1 cellular context compared by ENCODE assay signal in genomic region chr17:81993726-81994592, GRCh38.
A peak's percentile ranks its signal among the peaks of the same experiment; 100 is the strongest.
TF ChIP-seq lines count a peak whose summit lies in the region.

No MANE protein-coding gene starts in this region.

TF ChIP-seq in HepG2, 621 proteins besides CTCF, POLR2A, EP300 and RAD21 (continued from another document and continues in another):
- TF ChIP-seq TFDP1 (CRISPR knock-in tag; IDR thresholded peaks at IDR 0.05; ENCODE audit: borderline replicate concordance) (no peak), GFI1 (CRISPR knock-in tag; IDR thresholded peaks at IDR 0.05; ENCODE audit: borderline replicate concordance) (peak; percentile 63), LBX2 (CRISPR knock-in tag; IDR thresholded peaks at IDR 0.05; ENCODE audit: borderline replicate concordance) (0 out of 2 replicates have a peak, but pooled peaks have one; percentile 51), ZSCAN20 (CRISPR knock-in tag; IDR thresholded peaks at IDR 0.05; ENCODE audit: borderline replicate concordance) (peak; percentile 32; the same call in 1 of the 2 replicates), ZNF562 (CRISPR knock-in tag; IDR thresholded peaks at IDR 0.05; ENCODE audit: borderline replicate concordance) (no peak), HOXD1 (CRISPR knock-in tag; IDR thresholded peaks at IDR 0.05) (peak; percentile 9; the same call in 1 of the 2 replicates), UBTF (CRISPR knock-in tag; IDR thresholded peaks at IDR 0.05) (no peak; the same call in 1 of the 2 replicates), RXRA (CRISPR knock-in tag; IDR thresholded peaks at IDR 0.05) (peak; percentile 32), ZNF251 (CRISPR knock-in tag; IDR thresholded peaks at IDR 0.05) (no peak; the same call in none of the 2 replicates), KLF16 (CRISPR knock-in tag; IDR thresholded peaks at IDR 0.05) (peak in 1 of 2 experiments; percentile 13; a peak in 1 of 4 replicates), SALL1 (CRISPR knock-in tag; IDR thresholded peaks at IDR 0.05) (peak; percentile 70), LRRFIP1 (CRISPR knock-in tag; conservative IDR thresholded peaks at IDR 0.05) (no peak), AGO2 (optimal IDR thresholded peaks at IDR 0.05; ENCODE audit: low read depth, low read length) (no peak), SMARCE1 (IDR thresholded peaks at IDR 0.05; ENCODE audit: borderline replicate concordance) (no peak), GMEB1 (CRISPR knock-in tag; IDR thresholded peaks at IDR 0.05; ENCODE audit: borderline replicate concordance) (peak; percentile 45; the same call in 1 of the 2 replicates), ZNF501 (CRISPR knock-in tag; IDR thresholded peaks at IDR 0.05) (0 out of 2 replicates have a peak, but pooled peaks have one; percentile 30), ZBTB37 (CRISPR knock-in tag; IDR thresholded peaks at IDR 0.05) (no peak; the same call in 1 of the 2 replicates), SRSF4 (IDR thresholded peaks at IDR 0.05; ENCODE audit: low read depth, low read length, poor library complexity, severe bottlenecking) (no peak), GABPB1 (CRISPR knock-in tag; IDR thresholded peaks at IDR 0.05) (no peak; the same call in 1 of the 2 replicates), HIC2 (CRISPR knock-in tag; IDR thresholded peaks at IDR 0.05; ENCODE audit: low read depth) (peak; percentile 83; the same call in 1 of the 2 replicates), ZSCAN31 (CRISPR knock-in tag; IDR thresholded peaks at IDR 0.05; ENCODE audit: low read depth) (peak; percentile 31; the same call in 1 of the 2 replicates), ZSCAN29 (CRISPR knock-in tag; conservative IDR thresholded peaks at IDR 0.05) (no peak), REPIN1 (CRISPR knock-in tag; IDR thresholded peaks at IDR 0.05; ENCODE audit: borderline replicate concordance, low read depth) (peak; percentile 70), ZNF790 (CRISPR knock-in tag; IDR thresholded peaks at IDR 0.05; ENCODE audit: borderline replicate concordance) (no peak), FOXP4 (CRISPR knock-in tag; IDR thresholded peaks at IDR 0.05) (peak; percentile 24; the same call in 1 of the 2 replicates), SAP130 (CRISPR knock-in tag; IDR thresholded peaks at IDR 0.05; ENCODE audit: low read depth) (peak; percentile 46), ZMAT3 (CRISPR knock-in tag; conservative IDR thresholded peaks at IDR 0.05) (peak; percentile 35; the same call in 1 of the 2 replicates), ZNF274 (CRISPR knock-in tag; IDR thresholded peaks at IDR 0.05) (no peak), MXD3 (CRISPR knock-in tag; IDR thresholded peaks at IDR 0.05) (peak; percentile 71; the same call in 1 of the 2 replicates), RXRB (CRISPR knock-in tag; IDR thresholded peaks at IDR 0.05; ENCODE audit: borderline replicate concordance) (0 out of 2 replicates have a peak, but pooled peaks have one; percentile 6), ZNF331 (CRISPR knock-in tag; IDR thresholded peaks at IDR 0.05) (0 out of 2 replicates have a peak, but pooled peaks have one; percentile 44), HDAC2 (CRISPR knock-in tag; IDR thresholded peaks at IDR 0.05) (no peak), ZNF256 (CRISPR knock-in tag; conservative IDR thresholded peaks at IDR 0.05) (no peak), NFE2L1 (CRISPR knock-in tag; IDR thresholded peaks at IDR 0.05; ENCODE audit: borderline replicate concordance) (peak; percentile 24; the same call in 1 of the 2 replicates), TMF1 (CRISPR knock-in tag; IDR thresholded peaks at IDR 0.05; ENCODE audit: low read depth) (peak; percentile 77; the same call in 1 of the 2 replicates), ZNF609 (CRISPR knock-in tag; IDR thresholded peaks at IDR 0.05; ENCODE audit: borderline replicate concordance) (peak; percentile 61; the same call in 1 of the 2 replicates), NFIC (IDR thresholded peaks at IDR 0.05; ENCODE audit: low read length) (no peak), ZNF670 (CRISPR knock-in tag; IDR thresholded peaks at IDR 0.05; ENCODE audit: borderline replicate concordance) (0 out of 2 replicates have a peak, but pooled peaks have one; percentile 26), ZNF451 (CRISPR knock-in tag; IDR thresholded peaks at IDR 0.05) (peak; percentile 79; the same call in 1 of the 2 replicates), BHLHE40 (IDR thresholded peaks at IDR 0.05; ENCODE audit: low read length) (peak; percentile 51; the same call in 1 of the 2 replicates), ARID2 (CRISPR knock-in tag; IDR thresholded peaks at IDR 0.05; ENCODE audit: borderline replicate concordance) (peak; percentile 99), FOXJ3 (CRISPR knock-in tag; IDR thresholded peaks at IDR 0.05; ENCODE audit: borderline replicate concordance) (no peak)
